11 cellular contexts compared by ENCODE assay signal in genomic region chr3:146156060-146156459, GRCh38. TPM values are rescaled to one million over a fixed set of nuclear protein-coding genes. Genes with fewer than 3 reads are reported as not detected.
DNase-seq lines count a peak whose midpoint lies in the region; TF ChIP-seq lines count a peak whose summit lies in the region.
"Had no signal": no experiment of that assay in that cellular context is flagged by ENCODE, and none has a peak within 500 bp of the region (broad histone marks: within the 10 kb centered on the region; RNA-seq: fewer than 3 reads in every experiment).

No MANE protein-coding gene starts in this region.

- H3K4me1 ChIP-seq in mucosa of stomach (ENCODE audit: control insufficient read depth, insufficient read depth, low read length) (peaks cover 4% of the 10 kb centered on the region), uterus (peaks cover 0 to 4% of the 10 kb centered on the region in 2 donors)

- peak overlapping the region; percentile 18 for H3K9ac ChIP-seq in mucosa of stomach (ENCODE audit: low read length)

- H3K36me3 ChIP-seq in mucosa of stomach (ENCODE audit: control insufficient read depth, insufficient read depth, low read length) = no peaks in the 10 kb centered on the region
- H3K36me3 ChIP-seq in uterus = no peaks in the 10 kb centered on the region

- H3K4me3 ChIP-seq in epithelial cell of proximal tubule (ENCODE audit: low read depth, low read length) (peak overlapping the region; percentile 40), mucosa of stomach (ENCODE audit: low read length) (no peak overlapping the region), uterus (peak overlapping the region in 1 of 2 donors; percentile 23)

- DNase-seq in NCI-H345 (lab: John Stamatoyannopoulos, UW) = peak; percentile 8
- no peak for DNase-seq in NCI-H345 treated with DMSO at 0.1 percent for 48 hours (lab: John Stamatoyannopoulos, UW; ENCODE audit: unreplicated experiment)
- DNase-seq in epithelial cell of proximal tubule (ENCODE audit: low read depth) = no peak
- DNase-seq in uterus = no peak
- no peak for DNase-seq in stimulated activated CD4-positive, alpha-beta T cell treated with anti-CD3 and anti-CD28 coated beads, Interleukin-2, amount 100 ng/mL, for 48 hours
- DNase-seq in activated CD8-positive, alpha-beta memory T cell treated with anti-CD3 and anti-CD28 coated beads, Interleukin-2, amount 50 U/mL, for 4 hours = no peak
- DNase-seq in COLO668 (lab: John Stamatoyannopoulos, UW; ENCODE audit: unreplicated experiment) = no peak
- DNase-seq: ACHN; activated CD8-positive, alpha-beta memory T cell treated with anti-CD3 and anti-CD28 coated beads, Interleukin-2, amount 10 ng/mL, durations not matched to agents 7 days and 5 days; cerebellar nuclear complex had no signal

- no peak for TF ChIP-seq POLR2A in uterus (IDR thresholded peaks at IDR 0.05)

- TF ChIP-seq CTCF in epithelial cell of proximal tubule (conservative IDR thresholded peaks at IDR 0.05; ENCODE audit: low read depth, low read length) (no peak), uterus (IDR thresholded peaks at IDR 0.05) (no peak)

- no peaks in the 10 kb centered on the region for H3K9me3 ChIP-seq in mucosa of stomach (ENCODE audit: control insufficient read depth, low read length)
- H3K9me3 ChIP-seq in uterus = no peaks in the 10 kb centered on the region

- intact Hi-C loops in uterus (cut with DNase I; ENCODE audit: low total_unique reads) = no loop called here

- H3K27me3 ChIP-seq in mucosa of stomach (ENCODE audit: control insufficient read depth, insufficient read depth, low read length) (peaks cover 7% of the 10 kb centered on the region), uterus (no peaks in the 10 kb centered on the region)

- H3K27ac ChIP-seq in uterus = peak overlapping the region; percentile 97

RNA-seq across cellular contexts. Expression of gene PLOD2, which starts 4.9 kb away (rescaled TPM):
- total RNA-seq in epithelial cell of proximal tubule (31.0 and 82.6 TPM in 2 replicates), uterus (10 to 100 TPM; 23.5 to 83.2 (median 45.7) TPM)
